8 cellular contexts compared by ENCODE assay signal in the genomic region with DNA sequence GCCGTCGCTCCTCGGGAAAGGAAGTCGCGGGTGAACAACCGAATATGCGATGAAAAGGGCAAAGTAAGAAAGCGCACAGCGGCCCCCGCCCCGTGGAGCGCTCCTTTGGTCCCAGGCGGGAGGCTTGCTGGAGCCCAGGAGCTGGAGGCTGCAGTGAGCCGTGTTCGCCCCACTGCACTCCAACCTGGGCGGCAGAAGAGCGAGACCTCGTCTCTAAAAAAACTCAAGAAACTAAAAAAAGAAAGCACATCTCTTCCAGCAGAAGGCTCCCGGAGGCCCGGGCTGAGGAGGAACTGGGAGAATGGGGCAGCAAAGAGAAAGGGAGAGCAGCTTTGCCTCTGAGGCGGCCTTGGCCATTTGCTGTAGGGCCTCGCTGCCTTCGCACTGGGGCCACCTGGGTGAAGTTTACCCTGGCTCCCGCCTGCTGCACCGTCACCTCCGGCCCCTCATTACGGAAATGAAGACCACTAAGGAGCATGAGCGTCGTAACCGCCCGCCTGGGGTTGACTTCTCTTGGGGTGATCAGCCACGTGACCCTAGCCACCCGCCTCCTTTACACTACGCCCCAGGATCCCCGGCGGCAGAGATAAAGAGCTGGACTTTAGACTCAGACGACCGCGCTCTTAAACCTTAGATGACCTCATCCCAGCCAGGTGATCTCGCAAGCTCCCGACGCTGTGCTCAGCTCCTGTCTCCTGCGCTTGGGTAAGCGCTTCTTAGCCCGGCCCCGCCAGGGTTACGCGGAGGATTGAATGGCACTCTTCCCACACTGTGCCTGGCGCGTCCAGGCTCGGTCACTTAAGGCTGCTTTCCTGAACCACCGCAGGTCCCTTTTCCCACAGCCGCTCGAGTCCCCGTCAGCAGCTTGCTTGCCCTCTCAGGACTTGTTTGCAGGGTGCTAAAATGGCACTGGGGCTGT.
DNase-seq lines count a peak whose midpoint lies in the region; ATAC-seq and TF ChIP-seq lines count a peak whose summit lies in the region.

No MANE protein-coding gene starts in this region.

- peak overlapping the region; percentile 22 for H3K4me3 ChIP-seq in ovary

- intact Hi-C loops in ovary (cut with DNase I), result loop anchor here in 1 of 4 donors (5.0 to 10.0 kb wide), 2 partner anchors 165 to 182 kb away; no protein-coding TSS in a partner anchor

- peaks cover 7% of the 10 kb centered on the region for H3K9me3 Mint-ChIP-seq in glutamatergic neuron (ENCODE audit: unreplicated experiment)

- no peaks in the 10 kb centered on the region for H3K9me3 ChIP-seq in ovary

- no peak overlapping the region for H3K27ac ChIP-seq in ovary

- peaks cover 10% of the 10 kb centered on the region for H3K36me3 Mint-ChIP-seq in glutamatergic neuron (ENCODE audit: unreplicated experiment)

- 21 to 34% (median 24%) methylated on average over 55 of the region's 55 CpGs for WGBS in ovary, 3 donors

- H3K36me3 ChIP-seq in ovary, result no peaks in the 10 kb centered on the region

- peaks cover 6% of the 10 kb centered on the region for H3K27me3 Mint-ChIP-seq in glutamatergic neuron (ENCODE audit: unreplicated experiment)

- TF ChIP-seq CTCF in glutamatergic neuron (IDR thresholded peaks at IDR 0.05; ENCODE audit: partially characterized antibody, unreplicated experiment), result no peak
- no peak for TF ChIP-seq CTCF in ovary (IDR thresholded peaks at IDR 0.05)

- H3K4me1 ChIP-seq in ovary (ENCODE audit: insufficient read depth), result peaks cover 4% of the 10 kb centered on the region

- no peak for TF ChIP-seq POLR2A in ovary (IDR thresholded peaks at IDR 0.05)

- peak overlapping the region; percentile 78 for H3K4me3 Mint-ChIP-seq in glutamatergic neuron (ENCODE audit: unreplicated experiment)

- TF ChIP-seq EP300 in ovary (IDR thresholded peaks at IDR 0.05), result no peak

- DNase-seq in NCI-H2227 (lab: John Stamatoyannopoulos, UW; ENCODE audit: unreplicated experiment) (peak; percentile 26), NCI-H2227 treated with DMSO at 0.1 percent for 48 hours (lab: John Stamatoyannopoulos, UW) (no peak), activated T-cell treated with anti-CD3 and anti-CD28 coated beads for 48 hours (ENCODE audit: low read depth) (peak; percentile 14), glutamatergic neuron (no peak), ovary (peak in 4 of 5 donors; percentile 15 to 47 (median 28)), NCI-H187 treated with DMSO at 0.1 percent for 48 hours (lab: John Stamatoyannopoulos, UW) (no peak)

- H3K27ac Mint-ChIP-seq in glutamatergic neuron (ENCODE audit: unreplicated experiment), result no peak overlapping the region

- peaks cover 2% of the 10 kb centered on the region for H3K4me1 Mint-ChIP-seq in glutamatergic neuron (ENCODE audit: low read depth, unreplicated experiment)

- H3K27me3 ChIP-seq in ovary, result no peaks in the 10 kb centered on the region

- ATAC-seq in HG02973 (IDR thresholded peaks at IDR 0.05; ENCODE audit: unreplicated experiment), result peak; percentile 86
- ATAC-seq in HG03280 (IDR thresholded peaks at IDR 0.05; ENCODE audit: unreplicated experiment), result no peak

Comparison
In these comparisons a context has a peak if more than half of its experiments do, and no peak if none do; other contexts are left out.
1. DNase-seq: peak in NCI-H2227 (single experiment), activated T-cell treated with anti-CD3 and anti-CD28 coated beads for 48 hours (single experiment) and ovary (4 of 5); none in NCI-H2227 treated with DMSO at 0.1 percent for 48 hours (single experiment), glutamatergic neuron (single experiment) and NCI-H187 treated with DMSO at 0.1 percent for 48 hours (single experiment).